Comparison of ENCODE assay signal across 2 cellular contexts in the genomic region with DNA sequence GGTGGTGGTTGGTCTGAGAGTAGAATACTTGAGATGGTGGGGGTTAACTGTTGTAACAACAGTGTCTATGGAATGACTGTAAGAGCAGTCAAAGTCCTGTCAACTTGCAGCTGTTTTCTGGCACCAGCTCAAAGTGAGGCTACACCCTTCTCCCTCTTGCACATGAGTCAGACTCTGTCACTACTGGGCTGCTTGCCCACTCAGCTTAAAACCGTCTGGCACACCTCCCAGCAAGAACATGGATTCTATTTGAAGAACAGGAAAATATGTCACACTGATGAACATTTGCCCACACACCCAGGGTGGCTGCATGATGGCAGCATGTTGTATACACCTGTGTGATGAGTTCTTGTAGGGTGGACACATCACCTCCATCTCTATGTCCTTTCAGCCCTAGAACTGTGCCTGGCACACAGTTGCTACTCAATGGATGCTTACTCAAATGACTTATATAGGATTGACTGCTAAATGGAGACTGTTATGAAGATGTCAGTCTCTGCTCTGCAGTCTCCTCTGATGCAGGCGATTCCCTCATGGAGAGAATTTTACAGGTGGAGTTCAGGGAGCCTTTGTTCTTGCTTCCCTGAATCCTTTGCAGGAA.
TF ChIP-seq lines count a peak whose summit lies in the region.

No MANE protein-coding gene starts in this region.

TF ChIP-seq in HCT116, 20 proteins besides CTCF, POLR2A, EP300 and RAD21:
- TF ChIP-seq, protein P1, sequence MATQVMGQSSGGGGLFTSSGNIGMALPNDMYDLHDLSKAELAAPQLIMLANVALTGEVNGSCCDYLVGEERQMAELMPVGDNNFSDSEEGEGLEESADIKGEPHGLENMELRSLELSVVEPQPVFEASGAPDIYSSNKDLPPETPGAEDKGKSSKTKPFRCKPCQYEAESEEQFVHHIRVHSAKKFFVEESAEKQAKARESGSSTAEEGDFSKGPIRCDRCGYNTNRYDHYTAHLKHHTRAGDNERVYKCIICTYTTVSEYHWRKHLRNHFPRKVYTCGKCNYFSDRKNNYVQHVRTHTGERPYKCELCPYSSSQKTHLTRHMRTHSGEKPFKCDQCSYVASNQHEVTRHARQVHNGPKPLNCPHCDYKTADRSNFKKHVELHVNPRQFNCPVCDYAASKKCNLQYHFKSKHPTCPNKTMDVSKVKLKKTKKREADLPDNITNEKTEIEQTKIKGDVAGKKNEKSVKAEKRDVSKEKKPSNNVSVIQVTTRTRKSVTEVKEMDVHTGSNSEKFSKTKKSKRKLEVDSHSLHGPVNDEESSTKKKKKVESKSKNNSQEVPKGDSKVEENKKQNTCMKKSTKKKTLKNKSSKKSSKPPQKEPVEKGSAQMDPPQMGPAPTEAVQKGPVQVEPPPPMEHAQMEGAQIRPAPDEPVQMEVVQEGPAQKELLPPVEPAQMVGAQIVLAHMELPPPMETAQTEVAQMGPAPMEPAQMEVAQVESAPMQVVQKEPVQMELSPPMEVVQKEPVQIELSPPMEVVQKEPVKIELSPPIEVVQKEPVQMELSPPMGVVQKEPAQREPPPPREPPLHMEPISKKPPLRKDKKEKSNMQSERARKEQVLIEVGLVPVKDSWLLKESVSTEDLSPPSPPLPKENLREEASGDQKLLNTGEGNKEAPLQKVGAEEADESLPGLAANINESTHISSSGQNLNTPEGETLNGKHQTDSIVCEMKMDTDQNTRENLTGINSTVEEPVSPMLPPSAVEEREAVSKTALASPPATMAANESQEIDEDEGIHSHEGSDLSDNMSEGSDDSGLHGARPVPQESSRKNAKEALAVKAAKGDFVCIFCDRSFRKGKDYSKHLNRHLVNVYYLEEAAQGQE (IDR thresholded peaks at IDR 0.05; ENCODE audit: low read depth): no peak
- TF ChIP-seq EZH2phosphoT487 (IDR thresholded peaks at IDR 0.05; ENCODE audit: borderline replicate concordance): no peak
- peak; percentile 95 for TF ChIP-seq SP1 (IDR thresholded peaks at IDR 0.05; ENCODE audit: low read depth)
- no peak for TF ChIP-seq ZNF274 (IDR thresholded peaks at IDR 0.05; ENCODE audit: low read depth, low read length)
- TF ChIP-seq JUND (IDR thresholded peaks at IDR 0.05): peak; percentile 96
- TF ChIP-seq, protein P2, sequence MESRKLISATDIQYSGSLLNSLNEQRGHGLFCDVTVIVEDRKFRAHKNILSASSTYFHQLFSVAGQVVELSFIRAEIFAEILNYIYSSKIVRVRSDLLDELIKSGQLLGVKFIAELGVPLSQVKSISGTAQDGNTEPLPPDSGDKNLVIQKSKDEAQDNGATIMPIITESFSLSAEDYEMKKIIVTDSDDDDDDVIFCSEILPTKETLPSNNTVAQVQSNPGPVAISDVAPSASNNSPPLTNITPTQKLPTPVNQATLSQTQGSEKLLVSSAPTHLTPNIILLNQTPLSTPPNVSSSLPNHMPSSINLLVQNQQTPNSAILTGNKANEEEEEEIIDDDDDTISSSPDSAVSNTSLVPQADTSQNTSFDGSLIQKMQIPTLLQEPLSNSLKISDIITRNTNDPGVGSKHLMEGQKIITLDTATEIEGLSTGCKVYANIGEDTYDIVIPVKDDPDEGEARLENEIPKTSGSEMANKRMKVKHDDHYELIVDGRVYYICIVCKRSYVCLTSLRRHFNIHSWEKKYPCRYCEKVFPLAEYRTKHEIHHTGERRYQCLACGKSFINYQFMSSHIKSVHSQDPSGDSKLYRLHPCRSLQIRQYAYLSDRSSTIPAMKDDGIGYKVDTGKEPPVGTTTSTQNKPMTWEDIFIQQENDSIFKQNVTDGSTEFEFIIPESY (IDR thresholded peaks at IDR 0.05; ENCODE audit: extremely low read depth, insufficient replicate concordance, low read length): no peak
- no peak for TF ChIP-seq EZH2 (IDR thresholded peaks at IDR 0.05)
- peak; percentile 60 for TF ChIP-seq YY1 (IDR thresholded peaks at IDR 0.05; ENCODE audit: extremely low read depth, insufficient replicate concordance, low read depth, low read length)
- TF ChIP-seq, protein P3, sequence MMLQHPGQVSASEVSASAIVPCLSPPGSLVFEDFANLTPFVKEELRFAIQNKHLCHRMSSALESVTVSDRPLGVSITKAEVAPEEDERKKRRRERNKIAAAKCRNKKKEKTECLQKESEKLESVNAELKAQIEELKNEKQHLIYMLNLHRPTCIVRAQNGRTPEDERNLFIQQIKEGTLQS (IDR thresholded peaks at IDR 0.05): peak; percentile 39; the same call in 1 of the 2 replicates
- TF ChIP-seq ZFX (IDR thresholded peaks at IDR 0.05): no peak
- TF ChIP-seq SIN3A (IDR thresholded peaks at IDR 0.05; ENCODE audit: low read depth): peak; percentile 96
- peak; percentile 75 for TF ChIP-seq CEBPB (IDR thresholded peaks at IDR 0.05; ENCODE audit: low read depth)
- TF ChIP-seq, protein P4, sequence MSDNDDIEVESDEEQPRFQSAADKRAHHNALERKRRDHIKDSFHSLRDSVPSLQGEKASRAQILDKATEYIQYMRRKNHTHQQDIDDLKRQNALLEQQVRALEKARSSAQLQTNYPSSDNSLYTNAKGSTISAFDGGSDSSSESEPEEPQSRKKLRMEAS (IDR thresholded peaks at IDR 0.05): peak; percentile 80
- TF ChIP-seq CBX3 (IDR thresholded peaks at IDR 0.05; ENCODE audit: low read depth): peak; percentile 96
- TF ChIP-seq ELF1 (IDR thresholded peaks at IDR 0.05; ENCODE audit: borderline replicate concordance, low read depth): no peak
- TF ChIP-seq SRF (IDR thresholded peaks at IDR 0.05; ENCODE audit: low read depth): peak; percentile 76
- peak; percentile 95 for TF ChIP-seq FOSL1 (IDR thresholded peaks at IDR 0.05; ENCODE audit: low read depth)
- TF ChIP-seq TCF7L2 (IDR thresholded peaks at IDR 0.05; ENCODE audit: borderline replicate concordance, extremely low read depth, insufficient read depth, insufficient read length): peak; percentile 83
- peak; percentile 73 for TF ChIP-seq POLR2AphosphoS5 (IDR thresholded peaks at IDR 0.05; ENCODE audit: low read depth, low read length)
- TF ChIP-seq EGR1 (IDR thresholded peaks at IDR 0.05; ENCODE audit: low read depth): no peak

TF ChIP-seq in WTC11, 78 proteins besides CTCF, POLR2A, EP300 and RAD21 (continued from another document):
- TF ChIP-seq, protein P5, sequence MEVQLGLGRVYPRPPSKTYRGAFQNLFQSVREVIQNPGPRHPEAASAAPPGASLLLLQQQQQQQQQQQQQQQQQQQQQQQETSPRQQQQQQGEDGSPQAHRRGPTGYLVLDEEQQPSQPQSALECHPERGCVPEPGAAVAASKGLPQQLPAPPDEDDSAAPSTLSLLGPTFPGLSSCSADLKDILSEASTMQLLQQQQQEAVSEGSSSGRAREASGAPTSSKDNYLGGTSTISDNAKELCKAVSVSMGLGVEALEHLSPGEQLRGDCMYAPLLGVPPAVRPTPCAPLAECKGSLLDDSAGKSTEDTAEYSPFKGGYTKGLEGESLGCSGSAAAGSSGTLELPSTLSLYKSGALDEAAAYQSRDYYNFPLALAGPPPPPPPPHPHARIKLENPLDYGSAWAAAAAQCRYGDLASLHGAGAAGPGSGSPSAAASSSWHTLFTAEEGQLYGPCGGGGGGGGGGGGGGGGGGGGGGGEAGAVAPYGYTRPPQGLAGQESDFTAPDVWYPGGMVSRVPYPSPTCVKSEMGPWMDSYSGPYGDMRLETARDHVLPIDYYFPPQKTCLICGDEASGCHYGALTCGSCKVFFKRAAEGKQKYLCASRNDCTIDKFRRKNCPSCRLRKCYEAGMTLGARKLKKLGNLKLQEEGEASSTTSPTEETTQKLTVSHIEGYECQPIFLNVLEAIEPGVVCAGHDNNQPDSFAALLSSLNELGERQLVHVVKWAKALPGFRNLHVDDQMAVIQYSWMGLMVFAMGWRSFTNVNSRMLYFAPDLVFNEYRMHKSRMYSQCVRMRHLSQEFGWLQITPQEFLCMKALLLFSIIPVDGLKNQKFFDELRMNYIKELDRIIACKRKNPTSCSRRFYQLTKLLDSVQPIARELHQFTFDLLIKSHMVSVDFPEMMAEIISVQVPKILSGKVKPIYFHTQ (CRISPR knock-in tag; IDR thresholded peaks at IDR 0.05): no peak
- TF ChIP-seq ZNF219 (CRISPR knock-in tag; IDR thresholded peaks at IDR 0.05; ENCODE audit: borderline replicate concordance) (no peak), ZNF416 (CRISPR knock-in tag; IDR thresholded peaks at IDR 0.05) (no peak), ELF4 (CRISPR knock-in tag; IDR thresholded peaks at IDR 0.05; ENCODE audit: low read depth) (no peak), ZNF232 (CRISPR knock-in tag; IDR thresholded peaks at IDR 0.05) (no peak), FOXP1 (CRISPR knock-in tag; IDR thresholded peaks at IDR 0.05; ENCODE audit: borderline replicate concordance) (no peak)
